ENCODE assay signal across 25 cellular contexts in genomic region chr17:6812295-6812694, GRCh38. TPM values are rescaled to one million over a fixed set of nuclear protein-coding genes. Genes with fewer than 3 reads are reported as not detected.
A peak's percentile ranks its signal among the peaks of the same experiment; 100 is the strongest.
DNase-seq lines count a peak whose midpoint lies in the region; FAIRE-seq and TF ChIP-seq lines count a peak whose summit lies in the region.
"Had no signal": no experiment of that assay in that cellular context is flagged by ENCODE, and none has a peak within 500 bp of the region (broad histone marks: within the 10 kb centered on the region; RNA-seq: fewer than 3 reads in every experiment).

No MANE protein-coding gene starts in this region.

- H3K9ac ChIP-seq in H1 (replicated peaks in 1 of 4; ENCODE audit: extremely low read depth in 1 of 4, low read depth in 3 of 4, low read length in 3 of 4) (no peak overlapping the region), endodermal cell (ENCODE audit: extremely low read depth, low read length, poor library complexity, severe bottlenecking) (no peak overlapping the region)
- H3K9ac ChIP-seq: BLaER1 had no signal

- H3K27ac Mint-ChIP-seq in endodermal cell, result no peak overlapping the region
- H3K27ac Mint-ChIP-seq in glutamatergic neuron (ENCODE audit: unreplicated experiment), result no peak overlapping the region
- H3K27ac Mint-ChIP-seq: CD14-positive monocyte; CD4-positive, CD25-positive, alpha-beta regulatory T cell; CD8-positive, alpha-beta T cell had no signal

- no peak overlapping the region for H2AK5ac ChIP-seq in H1 (ENCODE audit: low read depth, low read length)

- no peaks in the 10 kb centered on the region for H3K27me3 ChIP-seq in H1 (replicated peaks in 1 of 4; ENCODE audit: control insufficient read depth in 3 of 4, extremely low read depth in 1 of 4, insufficient read depth in 3 of 4, low read length in 3 of 4)
- H3K27me3 ChIP-seq in endodermal cell (ENCODE audit: control insufficient read depth, insufficient read depth, low read length, poor library complexity, severe bottlenecking), result no peaks in the 10 kb centered on the region
- no peaks in the 10 kb centered on the region for H3K27me3 ChIP-seq in right atrium auricular region
- H3K27me3 ChIP-seq: BE2C, BLaER1 had no signal

- no peak for TF ChIP-seq EP300 in H1 (IDR thresholded peaks at IDR 0.05; ENCODE audit: borderline replicate concordance in 1 of 2, low read depth in 2 of 2, low read length in 2 of 2)

- H3K79me2 ChIP-seq in H1 (ENCODE audit: control insufficient read depth in 1 of 2, insufficient read depth in 2 of 2, low read length in 2 of 2), result no peaks in the 10 kb centered on the region

- CTCF ChIA-PET in H1 (lab: Charles Lee; ENCODE audit: partially characterized antibody), result interaction anchor here (1.1 to 1.4 kb wide), 3 partner anchors 11 to 111 kb away, joined by 3 to 7 read pairs (median 4); no protein-coding TSS in a partner anchor

- no peak overlapping the region for H3K14ac ChIP-seq in H1 (ENCODE audit: insufficient read length)

- POLR2A ChIA-PET in H1 (lab: Charles Lee; ENCODE audit: partially characterized antibody), result no interaction called here

- no peak for TF ChIP-seq CTCF in H1 (IDR thresholded peaks at IDR 0.05; ENCODE audit: control extremely low read depth in 1 of 3, insufficient read depth in 1 of 3, low read depth in 1 of 3, low read length in 3 of 3)
- TF ChIP-seq CTCF in endodermal cell (conservative IDR thresholded peaks at IDR 0.05), result no peak
- no peak for TF ChIP-seq CTCF in fibroblast of pulmonary artery (IDR thresholded peaks at IDR 0.05; ENCODE audit: low read length, missing control alignments)
- no peak for TF ChIP-seq CTCF in right atrium auricular region (IDR thresholded peaks at IDR 0.05)
- TF ChIP-seq CTCF in glutamatergic neuron (IDR thresholded peaks at IDR 0.05; ENCODE audit: partially characterized antibody, unreplicated experiment), result no peak

- H3K9me3 ChIP-seq in H1 (ENCODE audit: insufficient read depth in 2 of 2, low read depth in 1 of 2, low read length in 1 of 2) (peaks cover 0 to 12% of the 10 kb centered on the region in 2 experiments; a peak in 2 of 4 replicates), endodermal cell (ENCODE audit: control insufficient read depth, low read length) (peaks cover 35% of the 10 kb centered on the region), right atrium auricular region (peaks cover 0 to 7% of the 10 kb centered on the region in 2 donors)
- H3K9me3 ChIP-seq: BE2C, BLaER1, Caco-2 had no signal

- no peak overlapping the region for H2BK15ac ChIP-seq in H1 (ENCODE audit: low read length)

- WGBS in H1 (ENCODE audit: extremely low coverage in 1 of 2, insufficient coverage in 1 of 2, insufficient read length in 1 of 2, insufficient replicate concordance in 2 of 2, low coverage in 1 of 2, low lambda C conversion rate in 2 of 2, missing lambda C conversion rate in 1 of 2), 2 experiments, result 87% methylated on average over 9 of the region's 9 CpGs; no CpG with 5 or more reads in 1 of the 2 experiments
- WGBS in endodermal cell (ENCODE audit: insufficient coverage in 1 of 2, insufficient read length in 1 of 2), 2 experiments, result 82 to 87% methylated on average over 8 to 9 of the region's 9 CpGs

- no peaks in the 10 kb centered on the region for H3K4me1 Mint-ChIP-seq in endodermal cell
- H3K4me1 Mint-ChIP-seq in glutamatergic neuron (ENCODE audit: low read depth, unreplicated experiment), result no peaks in the 10 kb centered on the region
- H3K4me1 Mint-ChIP-seq: CD14-positive monocyte; CD4-positive, CD25-positive, alpha-beta regulatory T cell had no signal

- H3K27me3 Mint-ChIP-seq in endodermal cell (ENCODE audit: insufficient read depth), result peaks cover 26% of the 10 kb centered on the region
- H3K27me3 Mint-ChIP-seq in glutamatergic neuron (ENCODE audit: unreplicated experiment), result peaks cover 2% of the 10 kb centered on the region

- H3K4me1 ChIP-seq in H1 (replicated peaks in 1 of 4; ENCODE audit: control insufficient read depth in 3 of 4, insufficient read depth in 4 of 4, low read length in 3 of 4) (no peaks in the 10 kb centered on the region), endodermal cell (ENCODE audit: control insufficient read depth, insufficient read depth, low read length) (no peaks in the 10 kb centered on the region), right atrium auricular region (no peaks in the 10 kb centered on the region)
- H3K4me1 ChIP-seq: BE2C, BLaER1, Caco-2 had no signal

- no peak for DNase-seq in H1 (ENCODE audit: low read depth in 1 of 2, low spot score in 2 of 2)
- no peak for DNase-seq in endodermal cell
- DNase-seq in fibroblast of pulmonary artery (ENCODE audit: low read depth), result peak; percentile 17
- DNase-seq in right atrium auricular region (ENCODE audit: low spot score), result no peak
- DNase-seq in NCI-H146 (lab: John Stamatoyannopoulos, UW), result no peak
- no peak for DNase-seq in glutamatergic neuron
- DNase-seq: 8988T; ACHN; BE2C; C1 segment of cervical spinal cord; Caco-2; Calu3; CD4-positive, CD25-positive, alpha-beta regulatory T cell; CD8-positive, alpha-beta T cell; DMS79 treated with DMSO at 0.1 percent for 48 hours; GF-D8 had no signal

- no peak overlapping the region for H2BK120ac ChIP-seq in H1 (replicated peaks; ENCODE audit: low read depth, low read length)

- no peak overlapping the region for H2BK12ac ChIP-seq in H1 (ENCODE audit: low read depth, low read length)

- no peak overlapping the region for H3K18ac ChIP-seq in H1 (ENCODE audit: extremely low read depth, low read length)

- H3K36me3 ChIP-seq in H1 (ENCODE audit: control insufficient read depth in 2 of 4, insufficient read depth in 4 of 4, low read length in 3 of 4) (no peaks in the 10 kb centered on the region), endodermal cell (ENCODE audit: control insufficient read depth, insufficient read depth, low read length) (no peaks in the 10 kb centered on the region), right atrium auricular region (no peaks in the 10 kb centered on the region)
- H3K36me3 ChIP-seq: BE2C, BLaER1 had no signal

- peak overlapping the region; percentile 32; the same call in 1 of the 2 replicates for H2AFZ ChIP-seq in H1 (ENCODE audit: low read length)

- TF ChIP-seq POLR2A in H1 (IDR thresholded peaks at IDR 0.05; ENCODE audit: control extremely low read depth in 1 of 2, low read depth in 2 of 2, low read length in 2 of 2), result no peak

- H4K91ac ChIP-seq in H1 (replicated peaks; ENCODE audit: insufficient read length, low read length), result no peak overlapping the region

- no peak for TF ChIP-seq RAD21 in H1 (IDR thresholded peaks at IDR 0.05 in 1 of 2, conservative IDR thresholded peaks at IDR 0.05 in 1 of 2; ENCODE audit: low read depth in 2 of 2, low read length in 2 of 2)

- H4K5ac ChIP-seq in H1 (ENCODE audit: insufficient read length, low read depth, low read length), result no peak overlapping the region

- H3K4ac ChIP-seq in H1 (replicated peaks; ENCODE audit: insufficient read length, low read depth, low read length), result no peak overlapping the region

- H3K4me3 ChIP-seq in H1 (ENCODE audit: extremely low read depth in 1 of 4, insufficient read depth in 2 of 4, low read depth in 3 of 4, low read length in 4 of 4) (no peak overlapping the region), endodermal cell (ENCODE audit: low read length) (peak overlapping the region; percentile 35), fibroblast of pulmonary artery (replicated peaks; ENCODE audit: low read depth, low read length) (no peak overlapping the region), right atrium auricular region (no peak overlapping the region)
- H3K4me3 ChIP-seq: BLaER1 had no signal

- H3K27ac ChIP-seq in H1 (ENCODE audit: low read depth, low read length) (no peak overlapping the region), endodermal cell (ENCODE audit: low read depth, low read length) (no peak overlapping the region), right atrium auricular region (no peak overlapping the region)
- H3K27ac ChIP-seq: BLaER1 had no signal

- H3K23me2 ChIP-seq in H1 (ENCODE audit: low read depth, low read length), result no peaks in the 10 kb centered on the region

- H3K79me1 ChIP-seq in H1 (ENCODE audit: low read depth, low read length), result no peaks in the 10 kb centered on the region

- no peak for FAIRE-seq in H1 (lab: Jason Lieb, UNC)
- FAIRE-seq: A204.1, D721Med, G401.6, GM12891, GM19239 had no signal

- H3K36me3 Mint-ChIP-seq in endodermal cell (ENCODE audit: low read depth) (no peaks in the 10 kb centered on the region), glutamatergic neuron (ENCODE audit: unreplicated experiment) (peaks cover 4% of the 10 kb centered on the region)
- H3K36me3 Mint-ChIP-seq: CD14-positive monocyte; CD4-positive, CD25-positive, alpha-beta regulatory T cell; CD8-positive, alpha-beta T cell had no signal

- H4K8ac ChIP-seq in H1 (ENCODE audit: extremely low read depth, insufficient read depth, low read length), result no peak overlapping the region

- no peak overlapping the region for H2BK5ac ChIP-seq in H1 (ENCODE audit: low read depth, low read length)

- H2BK20ac ChIP-seq in H1 (ENCODE audit: low read length), result no peak overlapping the region

- H3K4me2 ChIP-seq in H1 (ENCODE audit: insufficient read depth in 1 of 2, low read depth in 2 of 2, low read length in 2 of 2), result no peak overlapping the region
- H3K4me2 ChIP-seq: BLaER1 had no signal

- H3K56ac ChIP-seq in H1 (replicated peaks; ENCODE audit: insufficient read length, low read depth, low read length), result no peak overlapping the region

- no peaks in the 10 kb centered on the region for H4K20me1 ChIP-seq in H1 (replicated peaks in 1 of 2; ENCODE audit: control insufficient read depth in 1 of 2, insufficient read depth in 2 of 2, low read length in 2 of 2)
- H4K20me1 ChIP-seq: BLaER1 had no signal

- H3K9me3 Mint-ChIP-seq in endodermal cell (peaks cover 32% of the 10 kb centered on the region), glutamatergic neuron (ENCODE audit: unreplicated experiment) (peaks cover 2% of the 10 kb centered on the region)
- H3K9me3 Mint-ChIP-seq: CD4-positive, CD25-positive, alpha-beta regulatory T cell; CD8-positive, alpha-beta T cell had no signal

- H3K23ac ChIP-seq in H1 (ENCODE audit: insufficient read length), result no peak overlapping the region

- no peak overlapping the region for H3K4me3 Mint-ChIP-seq in endodermal cell
- H3K4me3 Mint-ChIP-seq in glutamatergic neuron (ENCODE audit: unreplicated experiment), result no peak overlapping the region
- H3K4me3 Mint-ChIP-seq: CD14-positive monocyte; CD4-positive, CD25-positive, alpha-beta regulatory T cell; CD8-positive, alpha-beta T cell had no signal

RNA-seq across cellular contexts. Expression of gene TEKT1, which starts 19.2 kb away (rescaled TPM):
- total RNA-seq in H1 (2021; fragmentation: NEBNext Ultra II Directional; extraction: Animal tissue kit (Norgen Biotek cat#: 25700)), result not detected in 2 replicates
- not detected in 2 replicates for polyA plus RNA-seq in H1 (2011; rRNA removed)
- not detected for polyA plus RNA-seq in H1 (2011; cell fraction: cytosol; rRNA removed)
- polyA plus RNA-seq in H1 (2011; cell fraction: nucleus; rRNA removed), result not detected
- polyA plus RNA-seq in H1 (2012, experiment 1 of 2), result not detected in 4 replicates
- not detected for polyA plus RNA-seq in H1 (2012, experiment 2 of 2)
- polyA plus RNA-seq in H1 (2013, experiment 1 of 2), result not detected
- not detected for polyA plus RNA-seq in H1 (2013, experiment 2 of 2)
- polyA minus RNA-seq in H1 (2011; rRNA and poly(A)+ RNA removed), result not detected in 2 replicates
- not detected for polyA minus RNA-seq in H1 (2011; cell fraction: cytosol; rRNA and poly(A)+ RNA removed)
- not detected for polyA minus RNA-seq in H1 (2011; cell fraction: nucleus; rRNA and poly(A)+ RNA removed)
- total RNA-seq in endodermal cell (not detected), right atrium auricular region (not detected), glutamatergic neuron (ENCODE audit: unreplicated experiment) (not detected)
- polyA plus RNA-seq in endodermal cell (2013, experiment 1 of 2), result not detected
- polyA plus RNA-seq in endodermal cell (2013, experiment 2 of 2), result not detected
- total RNA-seq: A673; Caco-2; Calu3; CD4-positive, CD25-positive, alpha-beta regulatory T cell; CD8-positive, alpha-beta T cell had no signal
- polyA plus RNA-seq: AG04450; CD14-positive monocyte; CD4-positive, CD25-positive, alpha-beta regulatory T cell had no signal

RNA-seq across cellular contexts. Expression of gene FBXO39, which starts 36.3 kb away (rescaled TPM):
- 0.22 TPM in 1 of 2 replicates, not detected in the other for total RNA-seq in H1 (2021; fragmentation: NEBNext Ultra II Directional; extraction: Animal tissue kit (Norgen Biotek cat#: 25700))
- 0.12 and 0.17 TPM in 2 replicates for polyA plus RNA-seq in H1 (2011; rRNA removed)
- 0.08 TPM for polyA plus RNA-seq in H1 (2011; cell fraction: cytosol; rRNA removed)
- polyA plus RNA-seq in H1 (2011; cell fraction: nucleus; rRNA removed), result 0.41 TPM
- 0.24 TPM in 1 of 4 replicates, not detected in the others for polyA plus RNA-seq in H1 (2012, experiment 1 of 2)
- polyA plus RNA-seq in H1 (2012, experiment 2 of 2), result not detected
- polyA plus RNA-seq in H1 (2013, experiment 1 of 2), result 0.06 TPM
- polyA plus RNA-seq in H1 (2013, experiment 2 of 2), result 0.04 TPM
- polyA minus RNA-seq in H1 (2011; rRNA and poly(A)+ RNA removed), result 0.73 and 1.4 TPM in 2 replicates
- polyA minus RNA-seq in H1 (2011; cell fraction: cytosol; rRNA and poly(A)+ RNA removed), result not detected
- polyA minus RNA-seq in H1 (2011; cell fraction: nucleus; rRNA and poly(A)+ RNA removed), result 1.6 TPM
- total RNA-seq in endodermal cell (under 1 TPM; 0.18 to 0.29 TPM), right atrium auricular region (not detected), glutamatergic neuron (ENCODE audit: unreplicated experiment) (not detected)
- polyA plus RNA-seq in endodermal cell (2013, experiment 1 of 2), result not detected
- polyA plus RNA-seq in endodermal cell (2013, experiment 2 of 2), result not detected
- total RNA-seq: A673, Caco-2 had no signal
- polyA plus RNA-seq: CD14-positive monocyte had no signal

RNA-seq across cellular contexts. Expression of gene XAF1, which starts 56.4 kb away (rescaled TPM):
- total RNA-seq in H1 (2021; fragmentation: NEBNext Ultra II Directional; extraction: Animal tissue kit (Norgen Biotek cat#: 25700)), result not detected in 2 replicates
- polyA plus RNA-seq in H1 (2011; rRNA removed), result not detected in 2 replicates
- polyA plus RNA-seq in H1 (2011; cell fraction: cytosol; rRNA removed), result not detected
- not detected for polyA plus RNA-seq in H1 (2011; cell fraction: nucleus; rRNA removed)
- not detected in 4 replicates for polyA plus RNA-seq in H1 (2012, experiment 1 of 2)
- polyA plus RNA-seq in H1 (2012, experiment 2 of 2), result not detected
- polyA plus RNA-seq in H1 (2013, experiment 1 of 2), result 0.08 TPM
- 0.06 TPM for polyA plus RNA-seq in H1 (2013, experiment 2 of 2)
- polyA minus RNA-seq in H1 (2011; rRNA and poly(A)+ RNA removed), result 0.10 TPM in 1 of 2 replicates, not detected in the other
- not detected for polyA minus RNA-seq in H1 (2011; cell fraction: cytosol; rRNA and poly(A)+ RNA removed)
- not detected for polyA minus RNA-seq in H1 (2011; cell fraction: nucleus; rRNA and poly(A)+ RNA removed)
- total RNA-seq in endodermal cell (under 1 TPM in 1 of 2 donors, not detected in 1; 0.35 TPM), right atrium auricular region (10 to 100 TPM in 1 of 2 donors, 1 to 10 TPM in 1; 9.4 to 12.8 TPM), glutamatergic neuron (ENCODE audit: unreplicated experiment) (not detected)
- polyA plus RNA-seq in endodermal cell (2013, experiment 1 of 2), result 0.32 TPM
- not detected for polyA plus RNA-seq in endodermal cell (2013, experiment 2 of 2)
- total RNA-seq: A673 had no signal
